Comparison of ENCODE assay signal across 1 cellular context in the genomic region with DNA sequence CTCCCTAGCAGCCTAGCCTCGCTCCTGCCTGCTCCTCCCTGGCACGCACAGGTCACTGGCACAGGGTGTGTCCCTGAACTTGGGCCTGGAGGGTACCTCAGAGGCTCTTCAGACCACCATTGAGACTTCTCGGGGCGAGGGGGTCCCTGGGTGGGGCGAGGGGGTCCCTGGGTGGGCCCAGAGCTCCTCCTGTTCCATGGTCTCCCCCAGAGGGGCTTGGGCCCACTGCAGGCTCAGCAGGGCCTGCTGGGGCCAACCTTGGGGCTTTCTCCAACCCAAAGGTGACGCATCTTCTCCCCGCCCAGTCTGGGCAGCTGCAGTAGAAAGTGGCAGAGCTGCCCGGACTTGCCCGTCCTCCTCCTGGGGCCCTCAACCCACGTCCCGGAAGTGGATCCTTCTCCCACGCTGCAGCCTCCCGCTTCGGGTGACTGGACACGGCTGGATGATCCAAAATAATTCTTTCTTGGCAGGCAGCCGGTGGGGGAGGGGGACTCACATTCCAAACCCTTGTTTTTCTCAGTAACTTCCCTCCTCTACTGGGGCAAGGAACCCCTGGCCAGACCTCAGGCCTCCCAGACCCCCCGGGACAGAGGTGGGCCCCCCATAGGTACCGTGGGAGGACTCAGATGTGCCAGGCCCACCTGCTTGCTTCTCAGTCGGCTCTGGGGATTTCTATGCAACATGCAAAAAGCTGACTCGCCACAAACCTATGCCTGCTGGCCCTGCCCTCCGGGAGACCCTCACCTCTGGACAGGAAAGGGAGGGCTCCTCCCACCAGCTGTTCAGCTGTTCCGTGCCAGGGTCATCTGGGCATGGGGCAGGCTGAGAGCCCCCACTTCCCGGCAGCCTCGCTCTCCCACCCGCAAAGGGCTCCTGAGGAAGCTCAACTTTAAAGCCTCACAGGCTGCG.
TF ChIP-seq lines count a peak whose summit lies in the region.

No MANE protein-coding gene starts in this region.

TF ChIP-seq in A549, 52 proteins besides CTCF, POLR2A, EP300 and RAD21:
- peak in 1 of 2 experiments; percentile 38; a peak in 2 of 5 replicates for TF ChIP-seq JUN (IDR thresholded peaks at IDR 0.05)
- TF ChIP-seq FOSL2 (IDR thresholded peaks at IDR 0.05), result no peak
- peak; percentile 50 for TF ChIP-seq FOSL2 (CRISPR knock-in tag; IDR thresholded peaks at IDR 0.05)
- peak; percentile 75 for TF ChIP-seq MAFK (IDR thresholded peaks at IDR 0.05; ENCODE audit: partially characterized antibody)
- peak; percentile 75 for TF ChIP-seq MAX (IDR thresholded peaks at IDR 0.05)
- TF ChIP-seq, protein P1, sequence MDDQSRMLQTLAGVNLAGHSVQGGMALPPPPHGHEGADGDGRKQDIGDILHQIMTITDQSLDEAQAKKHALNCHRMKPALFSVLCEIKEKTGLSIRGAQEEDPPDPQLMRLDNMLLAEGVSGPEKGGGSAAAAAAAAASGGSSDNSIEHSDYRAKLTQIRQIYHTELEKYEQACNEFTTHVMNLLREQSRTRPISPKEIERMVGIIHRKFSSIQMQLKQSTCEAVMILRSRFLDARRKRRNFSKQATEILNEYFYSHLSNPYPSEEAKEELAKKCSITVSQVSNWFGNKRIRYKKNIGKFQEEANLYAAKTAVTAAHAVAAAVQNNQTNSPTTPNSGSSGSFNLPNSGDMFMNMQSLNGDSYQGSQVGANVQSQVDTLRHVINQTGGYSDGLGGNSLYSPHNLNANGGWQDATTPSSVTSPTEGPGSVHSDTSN (IDR thresholded peaks at IDR 0.05), result 0 out of 2 replicates have a peak, but pooled peaks have one; percentile 22
- TF ChIP-seq SMC3 (IDR thresholded peaks at IDR 0.05), result no peak
- no peak for TF ChIP-seq HDAC2 (IDR thresholded peaks at IDR 0.05)
